8 cellular contexts compared by ENCODE assay signal in genomic region chr9:20611751-20612287, GRCh38. TPM values are rescaled to one million over a fixed set of nuclear protein-coding genes. Genes with fewer than 3 reads are reported as not detected.
A peak's percentile ranks its signal among the peaks of the same experiment; 100 is the strongest.
DNase-seq lines count a peak whose midpoint lies in the region; ATAC-seq and TF ChIP-seq lines count a peak whose summit lies in the region.

No MANE protein-coding gene starts in this region.

- CTCF ChIA-PET in MCF 10A (lab: Yijun Ruan, JAX), result interaction anchor here (0.7 to 1.5 kb wide), 3 partner anchors 10 to 278 kb away, joined by 3 to 4 read pairs (median 4); no protein-coding TSS in a partner anchor

- H2AK5ac ChIP-seq in mesenchymal stem cell (ENCODE audit: low read length, severe bottlenecking), result no peak overlapping the region

- H3K27me3 Mint-ChIP-seq in MCF 10A (ENCODE audit: insufficient read depth, unreplicated experiment), result peaks cover 29% of the 10 kb centered on the region

- H3K27ac ChIP-seq in mesenchymal stem cell (ENCODE audit: low read length, poor library complexity, severe bottlenecking), result peak overlapping the region; percentile 52

- no peaks in the 10 kb centered on the region for H3K9me3 Mint-ChIP-seq in MCF 10A (ENCODE audit: unreplicated experiment)

- no peak overlapping the region for H3K27ac Mint-ChIP-seq in MCF 10A (ENCODE audit: low read depth, unreplicated experiment)

- no peak overlapping the region for H2BK5ac ChIP-seq in mesenchymal stem cell (ENCODE audit: low read depth, low read length, poor library complexity, severe bottlenecking)

- H3K14ac ChIP-seq in mesenchymal stem cell (ENCODE audit: low read length in 2 of 2), result no peak overlapping the region

- no peak overlapping the region for H2BK12ac ChIP-seq in mesenchymal stem cell (ENCODE audit: low read length in 2 of 2)

- H3K4me3 Mint-ChIP-seq in MCF 10A (ENCODE audit: unreplicated experiment), result no peak overlapping the region

- H2BK15ac ChIP-seq in mesenchymal stem cell (ENCODE audit: low read depth, poor library complexity, severe bottlenecking), result no peak overlapping the region

- H3K27me3 ChIP-seq in BE2C (no peaks in the 10 kb centered on the region), mesenchymal stem cell (ENCODE audit: control insufficient read depth in 1 of 2, insufficient read depth in 1 of 2, low read length in 2 of 2) (no peaks in the 10 kb centered on the region)

- no peak overlapping the region for H2BK120ac ChIP-seq in mesenchymal stem cell (ENCODE audit: low read depth, low read length)

- WGBS in mesenchymal stem cell, result 35% methylated on average over 3 of the region's 3 CpGs

- no TSS peak for BruUV-seq in MCF 10A (replicated peaks; lab: Mats Ljungman, UMichigan)

- POLR2A ChIA-PET in MCF 10A (lab: Yijun Ruan, JAX), result interaction anchor here (1.4 kb wide), 1 partner anchor 11 kb away, joined by 4 read pairs; the partner anchor contains the start of gene MLLT3

- peak overlapping the region; percentile 67 for H3K9ac ChIP-seq in mesenchymal stem cell (ENCODE audit: low read length)

- no peak overlapping the region for H3K18ac ChIP-seq in mesenchymal stem cell (ENCODE audit: low read depth in 1 of 2, low read length in 2 of 2)

- TF ChIP-seq CTCF in BE2C (IDR thresholded peaks at IDR 0.05; ENCODE audit: low read depth, low read length), result peak; percentile 48
- peak; percentile 30 for TF ChIP-seq CTCF in MCF 10A (IDR thresholded peaks at IDR 0.05; ENCODE audit: unreplicated experiment)

- no peaks in the 10 kb centered on the region for H3K36me3 Mint-ChIP-seq in MCF 10A (ENCODE audit: insufficient read depth, unreplicated experiment)

- no peak overlapping the region for H3K4ac ChIP-seq in mesenchymal stem cell (ENCODE audit: low read depth in 1 of 2, low read length in 2 of 2)

- H3K23ac ChIP-seq in mesenchymal stem cell (ENCODE audit: low read length in 2 of 2), result no peak overlapping the region

- H3K4me1 Mint-ChIP-seq in MCF 10A (ENCODE audit: insufficient read depth, unreplicated experiment), result peaks cover 10% of the 10 kb centered on the region

- no peak overlapping the region for H4K8ac ChIP-seq in mesenchymal stem cell (ENCODE audit: low read length)

- no peak for DNase-seq in BE2C
- DNase-seq in HT1080 (ENCODE audit: low read depth), result peak; percentile 40
- peak; percentile 40 for DNase-seq in MCF 10A (ENCODE audit: unreplicated experiment)
- peak; percentile 84 for DNase-seq in mesenchymal stem cell
- no peak for DNase-seq in DMS153 treated with DMSO at 0.1 percent for 48 hours (lab: John Stamatoyannopoulos, UW; ENCODE audit: unreplicated experiment)

- H3K4me2 ChIP-seq in mesenchymal stem cell (ENCODE audit: low read length, poor library complexity, severe bottlenecking), result no peak overlapping the region

- H4K91ac ChIP-seq in mesenchymal stem cell (ENCODE audit: low read length), result no peak overlapping the region

- intact Hi-C loops in MCF 10A (cut with micrococcal nuclease), result no loop called here

- ATAC-seq in GM18870 (IDR thresholded peaks at IDR 0.05; ENCODE audit: unreplicated experiment) (no peak), HG03342 (IDR thresholded peaks at IDR 0.05; ENCODE audit: unreplicated experiment) (no peak), GM19351 (IDR thresholded peaks at IDR 0.05; ENCODE audit: unreplicated experiment) (no peak)

- H3K79me1 ChIP-seq in mesenchymal stem cell (replicated peaks; ENCODE audit: low read length, poor library complexity, severe bottlenecking), result peaks cover 3% of the 10 kb centered on the region

- no peak overlapping the region for H2AFZ ChIP-seq in mesenchymal stem cell (ENCODE audit: low read depth, low read length)

- H3K9me3 ChIP-seq in BE2C, result no peaks in the 10 kb centered on the region
- no peaks in the 10 kb centered on the region for H3K9me3 ChIP-seq in mesenchymal stem cell (ENCODE audit: control insufficient read depth, low read length)

- no peak overlapping the region for H3K4me3 ChIP-seq in BE2C (ENCODE audit: low read depth, low read length)
- peak overlapping the region in 1 of 2 experiments; percentile 62 for H3K4me3 ChIP-seq in mesenchymal stem cell (ENCODE audit: insufficient read depth in 1 of 2, low read depth in 1 of 2, low read length in 2 of 2)

- peaks cover 2% of the 10 kb centered on the region; the same call in 1 of the 2 replicates for H3K4me1 ChIP-seq in BE2C
- H3K4me1 ChIP-seq in mesenchymal stem cell (ENCODE audit: control insufficient read depth, insufficient read depth, low read depth, low read length), result peaks cover 2% of the 10 kb centered on the region

- H3K36me3 ChIP-seq in BE2C (no peaks in the 10 kb centered on the region), mesenchymal stem cell (ENCODE audit: control insufficient read depth in 1 of 2, insufficient read depth in 2 of 2, low read depth in 1 of 2, low read length in 2 of 2) (no peaks in the 10 kb centered on the region)

RNA-seq across cellular contexts. Expression of gene MLLT3, which starts 10.5 kb away (rescaled TPM):
- 2.7 TPM for polyA plus RNA-seq in BE2C (2012; ENCODE audit: insufficient read depth, insufficient read length, low read depth)
- total RNA-seq in HT1080 (2014; rRNA removed; shearing (Covaris generic)), result 20.0 and 23.1 TPM in 2 replicates
- 15.7 and 15.9 TPM in 2 replicates for polyA plus RNA-seq in HT1080 (2015; cell fraction: cytosol; rRNA removed)
- 8.8 and 9.3 TPM in 2 replicates for polyA plus RNA-seq in HT1080 (2015; cell fraction: nucleus; rRNA removed)
- 0.66 and 1.2 TPM in 2 replicates for total RNA-seq in MCF 10A (2022)
- 8.1 TPM for polyA plus RNA-seq in mesenchymal stem cell (2013, experiment 1 of 2)
- 8.7 TPM for polyA plus RNA-seq in mesenchymal stem cell (2013, experiment 2 of 2)

Comparison
In these comparisons a context has a peak if more than half of its experiments do, and no peak if none do; other contexts are left out.
1. DNase-seq: peak in HT1080 (single experiment), MCF 10A (single experiment) and mesenchymal stem cell (single experiment); none in BE2C (single experiment) and DMS153 treated with DMSO at 0.1 percent for 48 hours (single experiment).